16 cellular contexts compared by ENCODE assay signal in genomic region chr4:6804082-6804752, GRCh38. TPM values are rescaled to one million over a fixed set of nuclear protein-coding genes. Genes with fewer than 3 reads are reported as not detected.
A peak's percentile ranks its signal among the peaks of the same experiment; 100 is the strongest.
DNase-seq lines count a peak whose midpoint lies in the region; ATAC-seq, FAIRE-seq and TF ChIP-seq lines count a peak whose summit lies in the region.
"Had no signal": no experiment of that assay in that cellular context is flagged by ENCODE, and none has a peak within 500 bp of the region (broad histone marks: within the 10 kb centered on the region; RNA-seq: fewer than 3 reads in every experiment).

No MANE protein-coding gene starts in this region.

- peaks cover 31% of the 10 kb centered on the region for H4K20me1 ChIP-seq in osteoblast (ENCODE audit: insufficient read depth, low read length)

- CTCF ChIA-PET in naive thymus-derived CD4-positive, alpha-beta T cell (lab: Charles Lee) = interaction anchor here (0.5 kb wide), 1 partner anchor 1158 kb away, joined by 3 read pairs; no protein-coding TSS in a partner anchor

- POLR2A ChIA-PET in naive thymus-derived CD4-positive, alpha-beta T cell (lab: Charles Lee) = no interaction called here

- no peak overlapping the region for H3K4me3 Mint-ChIP-seq in naive thymus-derived CD4-positive, alpha-beta T cell
- H3K4me3 Mint-ChIP-seq: CD4-positive, CD25-positive, alpha-beta regulatory T cell had no signal

- H3K27me3 Mint-ChIP-seq in naive thymus-derived CD4-positive, alpha-beta T cell = no peaks in the 10 kb centered on the region
- H3K27me3 Mint-ChIP-seq: CD4-positive, CD25-positive, alpha-beta regulatory T cell had no signal

- H3K36me3 Mint-ChIP-seq in naive thymus-derived CD4-positive, alpha-beta T cell = peaks cover 2 to 8% (median 5%) of the 10 kb centered on the region in 5 donors

- no peaks in the 10 kb centered on the region for H3K27me3 ChIP-seq in Peyer's patch
- no peaks in the 10 kb centered on the region for H3K27me3 ChIP-seq in osteoblast (ENCODE audit: insufficient read depth, low read length)
- no peaks in the 10 kb centered on the region for H3K27me3 ChIP-seq in small intestine (ENCODE audit: control insufficient read depth in 2 of 2, insufficient read depth in 2 of 2, low read length in 2 of 2)
- H3K27me3 ChIP-seq in adrenal gland = no peaks in the 10 kb centered on the region
- no peaks in the 10 kb centered on the region for H3K27me3 ChIP-seq in naive thymus-derived CD4-positive, alpha-beta T cell (ENCODE audit: control insufficient read depth in 2 of 2, insufficient read depth in 2 of 2, low read length in 2 of 2)
- H3K27me3 ChIP-seq in left ventricle myocardium inferior (ENCODE audit: low read depth) = no peaks in the 10 kb centered on the region

- TF ChIP-seq CTCF in Peyer's patch (IDR thresholded peaks at IDR 0.05) (no peak), osteoblast (IDR thresholded peaks at IDR 0.05; ENCODE audit: extremely low read depth, low read depth, low read length) (no peak), adrenal gland (IDR thresholded peaks at IDR 0.05) (no peak), foreskin fibroblast (IDR thresholded peaks at IDR 0.05; ENCODE audit: low read depth, low read length) (no peak), left ventricle myocardium inferior (IDR thresholded peaks at IDR 0.05; ENCODE audit: borderline replicate concordance) (no peak)

- peak in 2 of 3 donors; percentile 61 to 73 for DNase-seq in Peyer's patch
- no peak for DNase-seq in left lobe of liver (ENCODE audit: low spot score)
- peak; percentile 19 for DNase-seq in osteoblast (ENCODE audit: insufficient read length, low spot score, missing footprints)
- peak; percentile 84 for DNase-seq in small intestine
- DNase-seq in adrenal gland = no peak
- DNase-seq in naive thymus-derived CD4-positive, alpha-beta T cell = no peak
- DNase-seq in foreskin fibroblast = no peak
- no peak for DNase-seq in left ventricle myocardium inferior
- DNase-seq: Calu3; CD4-positive, CD25-positive, alpha-beta regulatory T cell; DMS 273 treated with DMSO at 0.1 percent for 48 hours; GM23248 had no signal

- no peak overlapping the region for H2AFZ ChIP-seq in osteoblast (ENCODE audit: low read length)
- H2AFZ ChIP-seq: GM23248 had no signal

- H3K79me2 ChIP-seq in osteoblast (ENCODE audit: insufficient read depth, low read length) = peaks cover 84% of the 10 kb centered on the region

- no peak overlapping the region for H3K4me3 ChIP-seq in Peyer's patch
- no peak overlapping the region for H3K4me3 ChIP-seq in osteoblast (ENCODE audit: insufficient read depth, low read length)
- H3K4me3 ChIP-seq in small intestine (ENCODE audit: low read depth in 1 of 2, low read length in 2 of 2) = no peak overlapping the region
- H3K4me3 ChIP-seq in adrenal gland = no peak overlapping the region
- no peak overlapping the region for H3K4me3 ChIP-seq in naive thymus-derived CD4-positive, alpha-beta T cell (ENCODE audit: low read length)
- H3K4me3 ChIP-seq in foreskin fibroblast (ENCODE audit: low read depth in 1 of 2, low read length in 2 of 2) = no peak overlapping the region
- H3K4me3 ChIP-seq in left ventricle myocardium inferior = no peak overlapping the region
- H3K4me3 ChIP-seq: GM23248 had no signal

- H3K4me1 Mint-ChIP-seq in naive thymus-derived CD4-positive, alpha-beta T cell = peaks cover 10 to 51% (median 40%) of the 10 kb centered on the region in 7 donors

- 20 to 69% (median 41%) methylated on average over 8 of the region's 8 CpGs for WGBS in small intestine, 3 donors
- 96 to 97% (median 96%) methylated on average over 8 of the region's 8 CpGs for WGBS in adrenal gland, 4 donors

- FAIRE-seq in small intestine (lab: Jason Lieb, UNC) = no peak
- FAIRE-seq: A204.1, H54 had no signal

- no peaks in the 10 kb centered on the region for H3K36me3 ChIP-seq in Peyer's patch
- no peaks in the 10 kb centered on the region for H3K36me3 ChIP-seq in osteoblast (ENCODE audit: insufficient read depth, low read length)
- H3K36me3 ChIP-seq in small intestine (ENCODE audit: control insufficient read depth in 2 of 2, insufficient read depth in 2 of 2, low read length in 2 of 2) = no peaks in the 10 kb centered on the region
- no peaks in the 10 kb centered on the region for H3K36me3 ChIP-seq in adrenal gland (replicated peaks in 1 of 2)
- no peaks in the 10 kb centered on the region for H3K36me3 ChIP-seq in naive thymus-derived CD4-positive, alpha-beta T cell (ENCODE audit: control insufficient read depth in 2 of 3, insufficient read depth in 3 of 3, low read length in 3 of 3)
- H3K36me3 ChIP-seq in left ventricle myocardium inferior = no peaks in the 10 kb centered on the region

- H3K4me1 ChIP-seq in Peyer's patch (peaks cover 0 to 41% (median 0%) of the 10 kb centered on the region in 4 donors), osteoblast (ENCODE audit: insufficient read depth, low read length) (peaks cover 18% of the 10 kb centered on the region), small intestine (ENCODE audit: control insufficient read depth in 2 of 2, insufficient read depth in 1 of 2, low read depth in 1 of 2, low read length in 1 of 2) (peaks cover 3 to 5% of the 10 kb centered on the region in 2 donors), adrenal gland (replicated peaks in 1 of 2) (peaks cover 16 to 44% of the 10 kb centered on the region in 2 donors), left ventricle myocardium inferior (peaks cover 91% of the 10 kb centered on the region)
- no peaks in the 10 kb centered on the region for H3K4me1 ChIP-seq in naive thymus-derived CD4-positive, alpha-beta T cell (ENCODE audit: control insufficient read depth in 2 of 2, insufficient read depth in 2 of 2, low read length in 2 of 2)

- TF ChIP-seq POLR2A in Peyer's patch (IDR thresholded peaks at IDR 0.05) = no peak
- TF ChIP-seq POLR2A in adrenal gland (IDR thresholded peaks at IDR 0.05) = no peak

- peak; percentile 19 for ATAC-seq in left lobe of liver
- ATAC-seq in naive thymus-derived CD4-positive, alpha-beta T cell = no peak
- ATAC-seq: HCT116 had no signal

- peak overlapping the region in 1 of 4 donors; percentile 32 for H3K27ac ChIP-seq in Peyer's patch
- H3K27ac ChIP-seq in osteoblast (ENCODE audit: low read depth, low read length) = no peak overlapping the region
- peak overlapping the region in 1 of 2 donors; percentile 1 for H3K27ac ChIP-seq in small intestine (ENCODE audit: low read depth in 1 of 2, low read length in 1 of 2)
- H3K27ac ChIP-seq in adrenal gland = no peak overlapping the region
- H3K27ac ChIP-seq in naive thymus-derived CD4-positive, alpha-beta T cell (ENCODE audit: low read depth, low read length) = no peak overlapping the region
- no peak overlapping the region for H3K27ac ChIP-seq in left ventricle myocardium inferior (replicated peaks)
- H3K27ac ChIP-seq: GM23248, HL-60 had no signal

- no peaks in the 10 kb centered on the region for H3K9me3 Mint-ChIP-seq in naive thymus-derived CD4-positive, alpha-beta T cell
- H3K9me3 Mint-ChIP-seq: CD4-positive, CD25-positive, alpha-beta regulatory T cell had no signal

- no peak overlapping the region for H3K4me2 ChIP-seq in osteoblast (ENCODE audit: insufficient read depth, low read length)

- H3K27ac Mint-ChIP-seq in naive thymus-derived CD4-positive, alpha-beta T cell = no peak overlapping the region

- intact Hi-C loops in adrenal gland (cut with DNase I) = no loop called here
- intact Hi-C loops in naive thymus-derived CD4-positive, alpha-beta T cell (cut with micrococcal nuclease) = no loop called here
- intact Hi-C loops in left ventricle myocardium inferior (cut with micrococcal nuclease) = no loop called here

- H3K9me3 ChIP-seq in Peyer's patch = no peaks in the 10 kb centered on the region
- H3K9me3 ChIP-seq in osteoblast (ENCODE audit: low read depth, low read length) = no peaks in the 10 kb centered on the region
- no peaks in the 10 kb centered on the region for H3K9me3 ChIP-seq in small intestine (ENCODE audit: control insufficient read depth, low read depth)
- H3K9me3 ChIP-seq in adrenal gland (replicated peaks in 1 of 3) = no peaks in the 10 kb centered on the region
- no peaks in the 10 kb centered on the region for H3K9me3 ChIP-seq in naive thymus-derived CD4-positive, alpha-beta T cell (ENCODE audit: control insufficient read depth in 2 of 3, low read length in 3 of 3)
- no peaks in the 10 kb centered on the region for H3K9me3 ChIP-seq in left ventricle myocardium inferior (replicated peaks)

RNA-seq across cellular contexts. Expression of gene KIAA0232, which starts 21.7 kb away (rescaled TPM):
- total RNA-seq in Peyer's patch (10 to 100 TPM; 19.8 to 73.6 (median 49.5) TPM), left lobe of liver (16.6 TPM), osteoblast (23.9 and 25.0 TPM in 2 replicates), adrenal gland (10 to 100 TPM; 21.0 to 45.2 (median 28.1) TPM), left ventricle myocardium inferior (82.5 TPM)
- polyA plus RNA-seq in small intestine (10 to 100 TPM in 1 of 3 donors, 1 to 10 TPM in 2; 6.7 to 10.5 (median 6.8) TPM), adrenal gland (10 to 100 TPM in 1 of 3 donors, 1 to 10 TPM in 2; 7.3 to 27.1 (median 8.3) TPM)
- total RNA-seq in naive thymus-derived CD4-positive, alpha-beta T cell = 10 to 100 TPM; 15.7 to 24.2 (median 19.8) TPM
- 10 to 100 TPM; 12.0 to 13.3 TPM for polyA plus RNA-seq in naive thymus-derived CD4-positive, alpha-beta T cell

Comparison
In these comparisons a context has a peak if more than half of its experiments do, and no peak if none do; other contexts are left out.
1. DNase-seq: peak in Peyer's patch (2 of 3), osteoblast (single experiment) and small intestine (single experiment); none in left lobe of liver (single experiment), adrenal gland (0 of 7), naive thymus-derived CD4-positive, alpha-beta T cell (0 of 9), foreskin fibroblast (0 of 2) and left ventricle myocardium inferior (single experiment).